8 cellular contexts compared by ENCODE assay signal in genomic region chr20:45470939-45471338, GRCh38. TPM values are rescaled to one million over a fixed set of nuclear protein-coding genes. Genes with fewer than 3 reads are reported as not detected.
DNase-seq lines count a peak whose midpoint lies in the region; ATAC-seq, FAIRE-seq and TF ChIP-seq lines count a peak whose summit lies in the region.
"Had no signal": no experiment of that assay in that cellular context is flagged by ENCODE, and none has a peak within 500 bp of the region (broad histone marks: within the 10 kb centered on the region; RNA-seq: fewer than 3 reads in every experiment).

No MANE protein-coding gene starts in this region.

- H3K4me1 ChIP-seq in mucosa of stomach (ENCODE audit: control insufficient read depth, insufficient read depth, low read length), result peaks cover 25% of the 10 kb centered on the region

- peaks cover 16% of the 10 kb centered on the region for H3K27me3 ChIP-seq in bronchial epithelial cell (ENCODE audit: control insufficient read depth, insufficient read depth, low read length)
- H3K27me3 ChIP-seq in mucosa of stomach (ENCODE audit: control insufficient read depth, insufficient read depth, low read length), result peaks cover 27% of the 10 kb centered on the region

- FAIRE-seq in HTR-8/SVneo (lab: Jason Lieb, UNC) (peak; percentile 26), bronchial epithelial cell (lab: Jason Lieb, UNC) (peak; percentile 55)

- peak overlapping the region; percentile 17 for H3K4me3 ChIP-seq in bronchial epithelial cell (ENCODE audit: low read depth, low read length)
- no peak overlapping the region for H3K4me3 ChIP-seq in mucosa of stomach (ENCODE audit: low read length)

- DNase-seq in HTR-8/SVneo (ENCODE audit: insufficient read length, low spot score) (no peak), bronchial epithelial cell (ENCODE audit: low read depth) (no peak), NCI-H1436 treated with DMSO at 0.1 percent for 48 hours (lab: John Stamatoyannopoulos, UW) (no peak)
- DNase-seq in activated CD8-positive, alpha-beta memory T cell treated with anti-CD3 and anti-CD28 coated beads, Interleukin-2, amount 50 U/mL, for 48 hours, result no peak

- no peak for ATAC-seq in HG03565 (IDR thresholded peaks at IDR 0.05; ENCODE audit: unreplicated experiment)

- no peaks in the 10 kb centered on the region for H3K9me3 ChIP-seq in mucosa of stomach (ENCODE audit: control insufficient read depth, low read length)

- H3K9ac ChIP-seq in mucosa of stomach (ENCODE audit: low read length), result peak overlapping the region; percentile 70

- no peaks in the 10 kb centered on the region for H3K36me3 ChIP-seq in bronchial epithelial cell (ENCODE audit: control insufficient read depth, insufficient read depth, low read length)
- H3K36me3 ChIP-seq in mucosa of stomach (ENCODE audit: control insufficient read depth, insufficient read depth, low read length), result no peaks in the 10 kb centered on the region

- TF ChIP-seq CTCF in GM12874 (IDR thresholded peaks at IDR 0.05; ENCODE audit: insufficient read depth, low read depth, low read length) (0 out of 2 replicates have a peak, but pooled peaks have one; percentile 8), bronchial epithelial cell (IDR thresholded peaks at IDR 0.05; ENCODE audit: insufficient read depth, low read length, severe bottlenecking) (no peak)

RNA-seq across cellular contexts. Expression of gene WFDC2, which starts 1.4 kb away (rescaled TPM):
- total RNA-seq in bronchial epithelial cell, result not detected in 2 replicates

RNA-seq across cellular contexts. Expression of gene SPINT3, which starts 44.5 kb away (rescaled TPM):
- total RNA-seq in bronchial epithelial cell, result not detected in 2 replicates
- total RNA-seq: T-helper 1 cell treated with Interleukin-12 subunit alpha and Interleukin-12 subunit beta and Interleukin-4 antibody, amounts not matched to agents 30 ng/mL and 1 ng/mL, for 36 hours had no signal

RNA-seq across cellular contexts. Expression of gene PIGT, which starts 55.0 kb away (rescaled TPM):
- total RNA-seq in bronchial epithelial cell, result 14.7 and 20.1 TPM in 2 replicates
